Comparison of ENCODE assay signal across 8 cellular contexts in the genomic region with DNA sequence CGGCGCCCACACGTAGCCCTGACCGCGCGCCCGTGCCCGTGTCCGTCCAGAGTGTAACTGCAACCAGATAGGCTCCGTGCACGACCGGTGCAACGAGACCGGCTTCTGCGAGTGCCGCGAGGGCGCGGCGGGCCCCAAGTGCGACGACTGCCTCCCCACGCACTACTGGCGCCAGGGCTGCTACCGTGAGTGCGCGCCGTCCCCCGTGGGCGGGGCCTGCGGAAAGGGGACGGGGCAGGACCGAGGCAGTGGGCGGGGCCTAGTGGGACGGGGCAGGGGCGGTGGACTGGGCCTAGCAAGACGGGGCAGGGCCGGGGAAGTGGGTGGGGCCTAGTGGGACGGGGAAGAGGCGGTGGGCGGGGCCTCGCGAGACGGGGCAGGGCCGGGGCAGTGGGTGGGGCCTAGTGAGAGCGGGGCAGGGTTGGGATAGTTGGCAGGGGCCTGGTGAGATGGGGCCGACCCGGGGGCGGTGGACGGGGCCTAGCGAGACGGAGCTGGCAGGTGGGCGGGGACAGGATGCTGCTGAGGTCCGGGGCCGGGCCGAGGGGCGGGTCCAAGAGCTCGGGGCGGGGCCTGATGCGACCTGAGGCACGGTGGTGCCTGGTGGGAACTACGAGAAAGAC.
DNase-seq lines count a peak whose midpoint lies in the region; ATAC-seq and TF ChIP-seq lines count a peak whose summit lies in the region.

No MANE protein-coding gene starts in this region.

- peaks cover 30% of the 10 kb centered on the region for H3K27me3 Mint-ChIP-seq in T-helper 1 cell treated with Interleukin-12 subunit alpha and Interleukin-12 subunit beta and Interleukin-4 antibody, amounts not matched to agents 30 μg/mL and 1 μg/mL, for 36 hours (ENCODE audit: low read depth)

- TF ChIP-seq POLR2A in transverse colon (IDR thresholded peaks at IDR 0.05): peak; percentile 27

- TF ChIP-seq CTCF in GM12875 (IDR thresholded peaks at IDR 0.05; ENCODE audit: borderline replicate concordance, insufficient read depth, low read depth, low read length): no peak
- no peak for TF ChIP-seq CTCF in transverse colon (IDR thresholded peaks at IDR 0.05)

- H3K9me3 Mint-ChIP-seq in T-helper 1 cell treated with Interleukin-12 subunit alpha and Interleukin-12 subunit beta and Interleukin-4 antibody, amounts not matched to agents 30 μg/mL and 1 μg/mL, for 36 hours: no peaks in the 10 kb centered on the region

- peaks cover 8% of the 10 kb centered on the region for H3K4me1 Mint-ChIP-seq in T-helper 1 cell treated with Interleukin-12 subunit alpha and Interleukin-12 subunit beta and Interleukin-4 antibody, amounts not matched to agents 30 μg/mL and 1 μg/mL, for 36 hours (ENCODE audit: low read depth)

- peak overlapping the region; percentile 95 for H3K4me3 Mint-ChIP-seq in T-helper 1 cell treated with Interleukin-12 subunit alpha and Interleukin-12 subunit beta and Interleukin-4 antibody, amounts not matched to agents 30 μg/mL and 1 μg/mL, for 36 hours

- H3K27ac ChIP-seq in transverse colon: peak overlapping the region; percentile 42 to 63 (median 51)

- 4% methylated on average over 33 of the region's 62 CpGs; no CpG with 5 or more reads in 1 of the 2 donors for WGBS in transverse colon (ENCODE audit: low coverage in 1 of 2), 2 donors

- H3K27me3 ChIP-seq in transverse colon: peaks cover 50% of the 10 kb centered on the region

- DNase-seq in NCI-H187 (lab: John Stamatoyannopoulos, UW): peak; percentile 73 to 88
- DNase-seq in amniotic stem cell (lab: John Stamatoyannopoulos, UW): peak; percentile 16
- peak; percentile 98 for DNase-seq in left ventricle myocardium superior
- DNase-seq in posterior cingulate gyrus: peak; percentile 79 to 99 (median 93)
- peak; percentile 98 for DNase-seq in transverse colon

- in situ Hi-C loops in transverse colon (cut with MboI; ENCODE audit: low pct_ligation_motif_present in 1 of 4, low pct_unique_long_range_greater_than_20kb in 1 of 4, low sequenced_read_pairs in 3 of 4): no loop called here

- intact Hi-C loops in left ventricle myocardium superior (cut with micrococcal nuclease) (no loop called here), posterior cingulate gyrus (cut with DNase I) (no loop called here), transverse colon (cut with DNase I; ENCODE audit: low total_unique reads) (loop anchor here (5.0 kb wide), 1 partner anchor 479 kb away; no protein-coding TSS in a partner anchor)

- H3K9me3 ChIP-seq in transverse colon: no peaks in the 10 kb centered on the region

- H3K4me3 ChIP-seq in GM12875 (ENCODE audit: low read depth, low read length): peak overlapping the region; percentile 67
- H3K4me3 ChIP-seq in transverse colon: peak overlapping the region; percentile 26 to 70 (median 68)

- H3K36me3 Mint-ChIP-seq in T-helper 1 cell treated with Interleukin-12 subunit alpha and Interleukin-12 subunit beta and Interleukin-4 antibody, amounts not matched to agents 30 μg/mL and 1 μg/mL, for 36 hours (ENCODE audit: low read depth): no peaks in the 10 kb centered on the region

- no peaks in the 10 kb centered on the region for H3K36me3 ChIP-seq in transverse colon

- ATAC-seq in HG02840 (IDR thresholded peaks at IDR 0.05; ENCODE audit: low FRiP score, unreplicated experiment): peak; percentile 58
- ATAC-seq in left ventricle myocardium superior: peak; percentile 90

- peaks cover 0 to 20% (median 15%) of the 10 kb centered on the region in 4 donors for H3K4me1 ChIP-seq in transverse colon

- TF ChIP-seq EP300 in transverse colon (IDR thresholded peaks at IDR 0.05; ENCODE audit: low read depth): no peak

- H3K27ac Mint-ChIP-seq in T-helper 1 cell treated with Interleukin-12 subunit alpha and Interleukin-12 subunit beta and Interleukin-4 antibody, amounts not matched to agents 30 μg/mL and 1 μg/mL, for 36 hours: peak overlapping the region; percentile 92

Comparison
In these comparisons a context has a peak if more than half of its experiments do, and no peak if none do; other contexts are left out.
1. Peak in every context shown above with its lines: DNase-seq, ATAC-seq, H3K4me3 ChIP-seq and H3K27ac ChIP-seq.
2. DNase-seq: peak in every context shown above with its lines; median percentile 98 in left ventricle myocardium superior; 98 in transverse colon; 93 in posterior cingulate gyrus; 80 in NCI-H187; 16 in amniotic stem cell.